19 cellular contexts compared by ENCODE assay signal in genomic region chr17:1045456-1045855, GRCh38. TPM values are rescaled to one million over a fixed set of nuclear protein-coding genes. Genes with fewer than 3 reads are reported as not detected.
DNase-seq lines count a peak whose midpoint lies in the region; FAIRE-seq and TF ChIP-seq lines count a peak whose summit lies in the region.
"Had no signal": no experiment of that assay in that cellular context is flagged by ENCODE, and none has a peak within 500 bp of the region (broad histone marks: within the 10 kb centered on the region; RNA-seq: fewer than 3 reads in every experiment).

No MANE protein-coding gene starts in this region.

- peak; percentile 33 for DNase-seq in NCI-H82 (lab: John Stamatoyannopoulos, UW)
- DNase-seq in NCI-H82 treated with DMSO at 0.1 percent for 48 hours (lab: John Stamatoyannopoulos, UW; ENCODE audit: unreplicated experiment) = no peak
- peak; percentile 72 for DNase-seq in cerebellum (ENCODE audit: low spot score)
- DNase-seq in kidney = peak; percentile 27
- DNase-seq in spleen = peak; percentile 36
- DNase-seq in stimulated activated CD4-positive, alpha-beta T cell treated with anti-CD3 and anti-CD28 coated beads, Interleukin-12 subunit alpha, Interleukin-12 subunit beta, amount 100 ng/mL, for 4 hours = no peak
- DNase-seq in effector CD8-positive, alpha-beta T cell (lab: John Stamatoyannopoulos, UW) = no peak
- DNase-seq in activated naive CD4-positive, alpha-beta T cell treated with anti-CD3 and anti-CD28 coated beads for 36 hours = no peak
- DNase-seq: 8988T; BE2C; Calu3; CD4-positive, alpha-beta memory T cell; MV-4-11; NCI-H1417 treated with DMSO at 0.1 percent for 48 hours; NCI-H2029; NCI-H774 had no signal

- H3K4me3 ChIP-seq in kidney (ENCODE audit: low read length in 2 of 2) (no peak overlapping the region), spleen (no peak overlapping the region)
- H3K4me3 ChIP-seq: HAP-1, K562 had no signal

- H3K9me3 Mint-ChIP-seq in activated naive CD4-positive, alpha-beta T cell treated with anti-CD3 and anti-CD28 coated beads for 36 hours = no peaks in the 10 kb centered on the region
- H3K9me3 Mint-ChIP-seq: CD4-positive, alpha-beta memory T cell had no signal

- H3K9me3 ChIP-seq in kidney (ENCODE audit: control insufficient read depth in 1 of 2, low read length in 2 of 2) (no peaks in the 10 kb centered on the region), spleen (no peaks in the 10 kb centered on the region)
- H3K9me3 ChIP-seq: BE2C, HAP-1 had no signal

- no peak overlapping the region for H3K9ac ChIP-seq in kidney (ENCODE audit: low read length in 2 of 2)

- no peaks in the 10 kb centered on the region for H3K4me1 Mint-ChIP-seq in activated naive CD4-positive, alpha-beta T cell treated with anti-CD3 and anti-CD28 coated beads for 36 hours (ENCODE audit: low read depth)

- TF ChIP-seq CTCF in kidney (IDR thresholded peaks at IDR 0.05; ENCODE audit: borderline replicate concordance, extremely low read depth, insufficient read depth) = no peak
- no peak for TF ChIP-seq CTCF in spleen (IDR thresholded peaks at IDR 0.05 in 8 of 11, conservative IDR thresholded peaks at IDR 0.05 in 3 of 11)

- no peaks in the 10 kb centered on the region for H3K27me3 Mint-ChIP-seq in activated naive CD4-positive, alpha-beta T cell treated with anti-CD3 and anti-CD28 coated beads for 36 hours (ENCODE audit: low read depth)
- H3K27me3 Mint-ChIP-seq: CD4-positive, alpha-beta memory T cell had no signal

- FAIRE-seq in kidney (lab: Jason Lieb, UNC) = no peak
- FAIRE-seq: GM19239, K562 had no signal

- no peak for TF ChIP-seq POLR2A in spleen (IDR thresholded peaks at IDR 0.05)

- no peaks in the 10 kb centered on the region for H3K27me3 ChIP-seq in spleen (replicated peaks in 1 of 7)
- H3K27me3 ChIP-seq: BE2C had no signal

- WGBS in spleen, 5 donors = 89 to 93% (median 91%) methylated on average over 9 of the region's 9 CpGs

- H3K4me1 ChIP-seq in kidney (ENCODE audit: control insufficient read depth in 1 of 2, insufficient read depth in 1 of 2, low read depth in 1 of 2, low read length in 2 of 2) (peaks cover 0 to 5% of the 10 kb centered on the region in 2 donors), spleen (peaks cover 4 to 46% (median 24%) of the 10 kb centered on the region in 6 donors)
- H3K4me1 ChIP-seq: BE2C, HAP-1 had no signal

- intact Hi-C loops in kidney (cut with DNase I) = no loop called here
- intact Hi-C loops in spleen (cut with DNase I; ENCODE audit: low total_unique reads) = no loop called here
- intact Hi-C loops in activated naive CD4-positive, alpha-beta T cell treated with anti-CD3 and anti-CD28 coated beads for 36 hours (cut with micrococcal nuclease) = no loop called here

- peaks cover 0 to 2% of the 10 kb centered on the region in 2 donors for H3K36me3 ChIP-seq in kidney (ENCODE audit: control insufficient read depth in 1 of 2, insufficient read depth in 2 of 2, low read length in 2 of 2)
- peaks cover 0 to 99% (median 36%) of the 10 kb centered on the region in 6 donors for H3K36me3 ChIP-seq in spleen
- H3K36me3 ChIP-seq: BE2C, HAP-1 had no signal

- H3K27ac ChIP-seq in kidney (ENCODE audit: low read depth in 2 of 2, low read length in 2 of 2) (no peak overlapping the region), spleen (peak overlapping the region in 1 of 8 donors; percentile 39)

- CTCF ChIA-PET in activated naive CD4-positive, alpha-beta T cell treated with anti-CD3 and anti-CD28 coated beads for 36 hours (lab: Charles Lee) = no interaction called here

- H3K27ac Mint-ChIP-seq in activated naive CD4-positive, alpha-beta T cell treated with anti-CD3 and anti-CD28 coated beads for 36 hours = no peak overlapping the region

- H3K4me3 Mint-ChIP-seq in activated naive CD4-positive, alpha-beta T cell treated with anti-CD3 and anti-CD28 coated beads for 36 hours = no peak overlapping the region
- H3K4me3 Mint-ChIP-seq: CD4-positive, alpha-beta memory T cell had no signal

- H3K36me3 Mint-ChIP-seq in activated naive CD4-positive, alpha-beta T cell treated with anti-CD3 and anti-CD28 coated beads for 36 hours (ENCODE audit: low read depth) = peaks cover 5% of the 10 kb centered on the region

RNA-seq across cellular contexts. Expression of gene TIMM22, which starts 48.5 kb away (rescaled TPM):
- total RNA-seq in cerebellum (10.3 TPM), kidney (14.6 TPM), spleen (10 to 100 TPM in 6 of 7 donors, 1 to 10 TPM in 1; 9.7 to 14.3 (median 11.2) TPM)
- polyA plus RNA-seq in kidney (ENCODE audit: insufficient read depth, low read depth, low replicate concordance) (17.3 TPM), spleen (1 to 10 TPM; 5.1 to 8.8 (median 7.0) TPM)
- total RNA-seq in activated naive CD4-positive, alpha-beta T cell treated with anti-CD3 and anti-CD28 coated beads for 36 hours = 1 to 10 TPM; 7.3 to 7.4 TPM

Comparison
In these comparisons a context has a peak if more than half of its experiments do, and no peak if none do; other contexts are left out.
1. DNase-seq: peak in NCI-H82 (single experiment), cerebellum (single experiment), kidney (single experiment) and spleen (single experiment); none in NCI-H82 treated with DMSO at 0.1 percent for 48 hours (single experiment), stimulated activated CD4-positive, alpha-beta T cell treated with anti-CD3 and anti-CD28 coated beads, Interleukin-12 subunit alpha, Interleukin-12 subunit beta, amount 100 ng/mL, for 4 hours (single experiment), effector CD8-positive, alpha-beta T cell (single experiment) and activated naive CD4-positive, alpha-beta T cell treated with anti-CD3 and anti-CD28 coated beads for 36 hours (single experiment).